12 cellular contexts compared by ENCODE assay signal in the genomic region with DNA sequence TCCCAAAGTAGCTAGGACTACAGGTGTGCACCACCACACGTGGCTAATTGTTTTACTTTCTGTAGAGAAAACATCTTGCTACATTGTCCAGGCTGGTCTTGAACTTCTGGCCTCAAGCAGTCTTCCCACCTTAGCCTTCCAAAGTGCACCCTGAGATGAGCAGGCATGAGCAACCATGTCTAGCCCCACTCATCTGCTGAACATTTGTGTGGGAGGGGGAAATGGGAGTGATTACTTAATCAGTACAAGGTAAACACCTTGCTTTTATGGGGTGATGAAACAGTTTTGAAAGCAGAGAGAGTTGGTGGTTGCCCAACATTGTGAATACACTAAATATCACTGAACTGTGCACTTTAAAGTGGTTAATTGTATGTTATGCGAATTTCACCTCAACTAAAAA. TPM values are rescaled to one million over a fixed set of nuclear protein-coding genes. Genes with fewer than 3 reads are reported as not detected.
DNase-seq lines count a peak whose midpoint lies in the region; ATAC-seq and TF ChIP-seq lines count a peak whose summit lies in the region.
"Had no signal": no experiment of that assay in that cellular context is flagged by ENCODE, and none has a peak within 500 bp of the region (broad histone marks: within the 10 kb centered on the region; RNA-seq: fewer than 3 reads in every experiment).

No MANE protein-coding gene starts in this region.

- H3K27me3 Mint-ChIP-seq in activated CD8-positive, alpha-beta memory T cell treated with anti-CD3 and anti-CD28 coated beads, Interleukin-2, amount 10 ng/mL, durations not matched to agents 7 days and 5 days, result no peaks in the 10 kb centered on the region
- H3K27me3 Mint-ChIP-seq: CD4-positive, CD25-positive, alpha-beta regulatory T cell; progenitor cell of endocrine pancreas had no signal

- no peak for TF ChIP-seq CTCF in GM13977 (IDR thresholded peaks at IDR 0.05; ENCODE audit: extremely low read depth, insufficient read depth, missing control alignments)

- peak; percentile 17 for DNase-seq in stimulated activated CD4-positive, alpha-beta T cell treated with anti-CD3 and anti-CD28 coated beads, Interleukin-15, amount 100 ng/mL, for 24 hours
- DNase-seq in stimulated activated CD4-positive, alpha-beta T cell treated with anti-CD3 and anti-CD28 coated beads, Interleukin-2, amount 100 ng/mL, for 48 hours, result no peak
- DNase-seq in activated CD8-positive, alpha-beta memory T cell treated with anti-CD3 and anti-CD28 coated beads, Interleukin-2, amount 10 ng/mL, durations not matched to agents 7 days and 5 days, result peak; percentile 21
- peak; percentile 4 for DNase-seq in islet precursor cell
- DNase-seq in nucleus accumbens (lab: John Stamatoyannopoulos, UW), result no peak
- no peak for DNase-seq in GM13977 (ENCODE audit: low spot score)
- DNase-seq: CD4-positive, CD25-positive, alpha-beta regulatory T cell; midbrain; substantia nigra had no signal

- ATAC-seq in activated CD8-positive, alpha-beta memory T cell treated with anti-CD3 and anti-CD28 coated beads, Interleukin-2, amount 10 ng/mL, durations not matched to agents 7 days and 5 days, result no peak
- no peak for ATAC-seq in HG03135 (IDR thresholded peaks at IDR 0.05; ENCODE audit: unreplicated experiment)
- ATAC-seq: K562 had no signal

- H3K4me1 Mint-ChIP-seq in activated CD8-positive, alpha-beta memory T cell treated with anti-CD3 and anti-CD28 coated beads, Interleukin-2, amount 10 ng/mL, durations not matched to agents 7 days and 5 days, result peaks cover 78% of the 10 kb centered on the region

- in situ Hi-C loops in GM13977 (cut with MboI; ENCODE audit: low pct_unique_long_range_greater_than_20kb, low sequenced_read_pairs, unreplicated experiment), result loop anchor here (25.0 kb wide), 2 partner anchors 200 to 425 kb away; partner anchors contain the start of genes ENTPD6 and GINS1

- CTCF ChIA-PET in activated CD8-positive, alpha-beta memory T cell treated with anti-CD3 and anti-CD28 coated beads, Interleukin-2, amount 10 ng/mL, durations not matched to agents 7 days and 5 days (lab: Charles Lee), result no interaction called here

- no peaks in the 10 kb centered on the region for H3K9me3 Mint-ChIP-seq in activated CD8-positive, alpha-beta memory T cell treated with anti-CD3 and anti-CD28 coated beads, Interleukin-2, amount 10 ng/mL, durations not matched to agents 7 days and 5 days (ENCODE audit: low read depth)
- H3K9me3 Mint-ChIP-seq: CD4-positive, CD25-positive, alpha-beta regulatory T cell had no signal

- no peak overlapping the region for H3K4me3 Mint-ChIP-seq in activated CD8-positive, alpha-beta memory T cell treated with anti-CD3 and anti-CD28 coated beads, Interleukin-2, amount 10 ng/mL, durations not matched to agents 7 days and 5 days
- H3K4me3 Mint-ChIP-seq: CD4-positive, CD25-positive, alpha-beta regulatory T cell had no signal

- H3K27ac Mint-ChIP-seq in activated CD8-positive, alpha-beta memory T cell treated with anti-CD3 and anti-CD28 coated beads, Interleukin-2, amount 10 ng/mL, durations not matched to agents 7 days and 5 days, result no peak overlapping the region

- H3K36me3 Mint-ChIP-seq in activated CD8-positive, alpha-beta memory T cell treated with anti-CD3 and anti-CD28 coated beads, Interleukin-2, amount 10 ng/mL, durations not matched to agents 7 days and 5 days, result peaks cover 41% of the 10 kb centered on the region

RNA-seq across cellular contexts. Expression of gene APMAP, which starts 5.3 kb away (rescaled TPM):
- 10 to 100 TPM; 47.5 to 56.0 TPM for total RNA-seq in activated CD8-positive, alpha-beta memory T cell treated with anti-CD3 and anti-CD28 coated beads, Interleukin-2, amount 10 ng/mL, durations not matched to agents 7 days and 5 days

RNA-seq across cellular contexts. Expression of gene CST7, which starts 38.2 kb away (rescaled TPM):
- total RNA-seq in activated CD8-positive, alpha-beta memory T cell treated with anti-CD3 and anti-CD28 coated beads, Interleukin-2, amount 10 ng/mL, durations not matched to agents 7 days and 5 days, result 100 to 1,000 TPM; 177 to 202 TPM
- total RNA-seq: K562, progenitor cell of endocrine pancreas had no signal

Comparison
In these comparisons a context has a peak if more than half of its experiments do, and no peak if none do; other contexts are left out.
1. DNase-seq: peak in stimulated activated CD4-positive, alpha-beta T cell treated with anti-CD3 and anti-CD28 coated beads, Interleukin-15, amount 100 ng/mL, for 24 hours (single experiment), activated CD8-positive, alpha-beta memory T cell treated with anti-CD3 and anti-CD28 coated beads, Interleukin-2, amount 10 ng/mL, durations not matched to agents 7 days and 5 days (single experiment) and islet precursor cell (single experiment); none in stimulated activated CD4-positive, alpha-beta T cell treated with anti-CD3 and anti-CD28 coated beads, Interleukin-2, amount 100 ng/mL, for 48 hours (0 of 2), nucleus accumbens (0 of 56) and GM13977 (single experiment).